ENCODE assay signal across 13 cellular contexts in genomic region chr13:41452462-41452861, GRCh38.
"Had no signal": no experiment of that assay in that cellular context is flagged by ENCODE, and none has a peak within 500 bp of the region (broad histone marks: within the 10 kb centered on the region; RNA-seq: fewer than 3 reads in every experiment).

No MANE protein-coding gene starts in this region.

- H3K4me1 Mint-ChIP-seq: brain, nephron had no signal

- H3K27ac Mint-ChIP-seq: activated naive CD4-positive, alpha-beta T cell treated with anti-CD3 and anti-CD28 coated beads for 36 hours; brain; dendritic cell treated with granulocyte-macrophage colony-stimulating factor and Interleukin-4, amounts not matched to agents 40 ng/mL and 50 ng/mL, for 4 days; nephron; stimulated activated memory B cell treated with anti-CD40 and anti-IgM and Interleukin-4, amounts not matched to agents 10 μg/mL and 1 μg/mL and 100 μg/mL, for 72 hours; T-helper 2 cell treated with Interferon-gamma antibody and Interleukin-4, amounts not matched to agents 5 μg/mL and 100 μg/mL, for 36 hours had no signal

- H3K9me3 Mint-ChIP-seq: dendritic cell treated with granulocyte-macrophage colony-stimulating factor and Interleukin-4, amounts not matched to agents 40 ng/mL and 50 ng/mL, for 4 days; T-helper 2 cell treated with Interferon-gamma antibody and Interleukin-4, amounts not matched to agents 5 μg/mL and 100 μg/mL, for 36 hours had no signal

- H3K36me3 Mint-ChIP-seq: brain; stimulated activated memory B cell treated with anti-CD40 and anti-IgM and Interleukin-4, amounts not matched to agents 10 μg/mL and 1 μg/mL and 100 μg/mL, for 72 hours had no signal

- DNase-seq: activated naive CD4-positive, alpha-beta T cell treated with anti-CD3 and anti-CD28 coated beads for 36 hours; amygdala; left lung; mesenchymal stem cell; psoas muscle; right lobe of liver; upper lobe of left lung had no signal

- ATAC-seq: gastroesophageal sphincter; left lung; psoas muscle; right lobe of liver; stimulated activated memory B cell treated with anti-CD40 and anti-IgM and Interleukin-4, amounts not matched to agents 10 μg/mL and 1 μg/mL and 100 μg/mL, for 72 hours had no signal

- H3K4me3 Mint-ChIP-seq: activated naive CD4-positive, alpha-beta T cell treated with anti-CD3 and anti-CD28 coated beads for 36 hours; brain; dendritic cell treated with granulocyte-macrophage colony-stimulating factor and Interleukin-4, amounts not matched to agents 40 ng/mL and 50 ng/mL, for 4 days; nephron; stimulated activated memory B cell treated with anti-CD40 and anti-IgM and Interleukin-4, amounts not matched to agents 10 μg/mL and 1 μg/mL and 100 μg/mL, for 72 hours; T-helper 2 cell treated with Interferon-gamma antibody and Interleukin-4, amounts not matched to agents 5 μg/mL and 100 μg/mL, for 36 hours had no signal
